In the genomic region with DNA sequence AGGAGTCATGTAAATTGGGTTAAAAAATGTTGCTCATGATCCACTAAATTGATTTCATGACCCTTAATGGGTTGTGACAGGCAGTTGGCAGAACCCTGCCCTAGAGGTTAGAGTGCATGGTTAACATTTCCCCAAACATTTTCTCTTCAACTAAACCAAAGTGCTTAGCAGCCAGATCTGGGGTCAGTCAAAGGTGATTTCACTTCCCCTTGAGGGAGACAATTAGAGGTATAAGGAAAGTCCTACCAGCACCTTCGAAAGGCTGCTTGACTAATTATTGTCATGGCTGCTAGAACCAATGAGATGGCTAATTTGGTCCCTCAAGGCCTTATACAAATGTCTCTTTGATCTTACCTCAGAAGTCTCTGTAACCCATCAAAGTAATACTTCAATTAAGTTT, we compare ENCODE assay signal across 12 cellular contexts. TPM values are rescaled to one million over a fixed set of nuclear protein-coding genes. Genes with fewer than 3 reads are reported as not detected.
A peak's percentile ranks its signal among the peaks of the same experiment; 100 is the strongest.
DNase-seq lines count a peak whose midpoint lies in the region; ATAC-seq and TF ChIP-seq lines count a peak whose summit lies in the region.
"Had no signal": no experiment of that assay in that cellular context is flagged by ENCODE, and none has a peak within 500 bp of the region (broad histone marks: within the 10 kb centered on the region; RNA-seq: fewer than 3 reads in every experiment).

No MANE protein-coding gene starts in this region.

- ATAC-seq in GM19397 (IDR thresholded peaks at IDR 0.05; ENCODE audit: unreplicated experiment) (peak; percentile 85), HG02852 (IDR thresholded peaks at IDR 0.05; ENCODE audit: unreplicated experiment) (peak; percentile 88), HG03558 (IDR thresholded peaks at IDR 0.05; ENCODE audit: extremely low read depth, unreplicated experiment) (peak; percentile 84), SK-N-SH treated with all-trans-retinoic acid at 6 μM for 48 hours (no peak)
- ATAC-seq in activated T-helper 17 cell treated with anti-CD3 and anti-CD28 coated beads, Interleukin-2, amount 50 U/mL, for 72 hours (replicated peaks) = no peak

- H3K4me3 ChIP-seq in GM12864 (ENCODE audit: low read depth, low read length) = no peak overlapping the region

- peaks cover 3% of the 10 kb centered on the region for H3K27me3 Mint-ChIP-seq in activated T-helper 17 cell treated with anti-CD3 and anti-CD28 coated beads, Interleukin-2, amount 50 U/mL, for 72 hours

- no peaks in the 10 kb centered on the region for H3K36me3 Mint-ChIP-seq in activated T-helper 17 cell treated with anti-CD3 and anti-CD28 coated beads, Interleukin-2, amount 50 U/mL, for 72 hours (ENCODE audit: low read depth)

- no peak overlapping the region for H3K4me3 Mint-ChIP-seq in activated T-helper 17 cell treated with anti-CD3 and anti-CD28 coated beads, Interleukin-2, amount 50 U/mL, for 72 hours
- H3K4me3 Mint-ChIP-seq: activated CD4-positive, alpha-beta T cell treated with anti-CD3 and anti-CD28 coated beads, Interleukin-2, amount 10 ng/mL, durations not matched to agents 7 days and 5 days had no signal

- DNase-seq in GM12864 (ENCODE audit: low read depth) = peak; percentile 62
- no peak for DNase-seq in middle frontal gyrus (ENCODE audit: extremely low spot score, low spot score)
- DNase-seq in NCI-H2196 treated with DMSO at 0.1 percent for 48 hours (lab: John Stamatoyannopoulos, UW; ENCODE audit: unreplicated experiment) = no peak
- DNase-seq: ACHN; activated CD4-positive, alpha-beta T cell treated with anti-CD3 and anti-CD28 coated beads, Interleukin-2, amount 10 ng/mL, durations not matched to agents 7 days and 5 days; NCI-H1694; substantia nigra had no signal

- H3K4me1 Mint-ChIP-seq in activated T-helper 17 cell treated with anti-CD3 and anti-CD28 coated beads, Interleukin-2, amount 50 U/mL, for 72 hours = no peaks in the 10 kb centered on the region
- H3K4me1 Mint-ChIP-seq: activated CD4-positive, alpha-beta T cell treated with anti-CD3 and anti-CD28 coated beads, Interleukin-2, amount 10 ng/mL, durations not matched to agents 7 days and 5 days had no signal

- no peak for TF ChIP-seq CTCF in GM12864 (IDR thresholded peaks at IDR 0.05; ENCODE audit: low read depth, low read length, missing control alignments)

- H3K27ac Mint-ChIP-seq in activated T-helper 17 cell treated with anti-CD3 and anti-CD28 coated beads, Interleukin-2, amount 50 U/mL, for 72 hours = no peak overlapping the region
- H3K27ac Mint-ChIP-seq: activated CD4-positive, alpha-beta T cell treated with anti-CD3 and anti-CD28 coated beads, Interleukin-2, amount 10 ng/mL, durations not matched to agents 7 days and 5 days had no signal

- H3K9me3 Mint-ChIP-seq in activated T-helper 17 cell treated with anti-CD3 and anti-CD28 coated beads, Interleukin-2, amount 50 U/mL, for 72 hours = no peaks in the 10 kb centered on the region
- H3K9me3 Mint-ChIP-seq: activated CD4-positive, alpha-beta T cell treated with anti-CD3 and anti-CD28 coated beads, Interleukin-2, amount 10 ng/mL, durations not matched to agents 7 days and 5 days had no signal

TF ChIP-seq in SK-N-SH treated with all-trans-retinoic acid at 6 μM for 48 hours, 23 proteins besides CTCF, POLR2A, EP300 and RAD21:
- TF ChIP-seq RARB (CRISPR knock-in tag; IDR thresholded peaks at IDR 0.05) (no peak), TOX (CRISPR knock-in tag; IDR thresholded peaks at IDR 0.05; ENCODE audit: borderline replicate concordance) (no peak), ZC3H10 (CRISPR knock-in tag; IDR thresholded peaks at IDR 0.05) (no peak), ZNF565 (CRISPR knock-in tag; conservative IDR thresholded peaks at IDR 0.05; ENCODE audit: low read depth) (no peak), ARNTL (CRISPR knock-in tag; IDR thresholded peaks at IDR 0.05; ENCODE audit: borderline replicate concordance, low read depth) (no peak), TCF4 (CRISPR knock-in tag; IDR thresholded peaks at IDR 0.05; ENCODE audit: borderline replicate concordance) (no peak), CSDC2 (CRISPR knock-in tag; IDR thresholded peaks at IDR 0.05) (no peak), ZFP30 (CRISPR knock-in tag; IDR thresholded peaks at IDR 0.05) (no peak), GLIS3 (CRISPR knock-in tag; IDR thresholded peaks at IDR 0.05) (no peak), PPARA (CRISPR knock-in tag; IDR thresholded peaks at IDR 0.05; ENCODE audit: borderline replicate concordance) (no peak), ZFP3 (CRISPR knock-in tag; IDR thresholded peaks at IDR 0.05) (no peak), ISL1 (CRISPR knock-in tag; IDR thresholded peaks at IDR 0.05) (no peak), BACH2 (CRISPR knock-in tag; IDR thresholded peaks at IDR 0.05; ENCODE audit: borderline replicate concordance) (no peak), ESRRG (CRISPR knock-in tag; IDR thresholded peaks at IDR 0.05) (no peak), OSR1 (CRISPR knock-in tag; IDR thresholded peaks at IDR 0.05) (no peak)
- TF ChIP-seq, protein P1, sequence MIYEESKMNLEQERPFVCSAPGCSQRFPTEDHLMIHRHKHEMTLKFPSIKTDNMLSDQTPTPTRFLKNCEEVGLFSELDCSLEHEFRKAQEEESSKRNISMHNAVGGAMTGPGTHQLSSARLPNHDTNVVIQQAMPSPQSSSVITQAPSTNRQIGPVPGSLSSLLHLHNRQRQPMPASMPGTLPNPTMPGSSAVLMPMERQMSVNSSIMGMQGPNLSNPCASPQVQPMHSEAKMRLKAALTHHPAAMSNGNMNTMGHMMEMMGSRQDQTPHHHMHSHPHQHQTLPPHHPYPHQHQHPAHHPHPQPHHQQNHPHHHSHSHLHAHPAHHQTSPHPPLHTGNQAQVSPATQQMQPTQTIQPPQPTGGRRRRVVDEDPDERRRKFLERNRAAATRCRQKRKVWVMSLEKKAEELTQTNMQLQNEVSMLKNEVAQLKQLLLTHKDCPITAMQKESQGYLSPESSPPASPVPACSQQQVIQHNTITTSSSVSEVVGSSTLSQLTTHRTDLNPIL (CRISPR knock-in tag; IDR thresholded peaks at IDR 0.05; ENCODE audit: low read depth) = no peak
- TF ChIP-seq, protein P2, sequence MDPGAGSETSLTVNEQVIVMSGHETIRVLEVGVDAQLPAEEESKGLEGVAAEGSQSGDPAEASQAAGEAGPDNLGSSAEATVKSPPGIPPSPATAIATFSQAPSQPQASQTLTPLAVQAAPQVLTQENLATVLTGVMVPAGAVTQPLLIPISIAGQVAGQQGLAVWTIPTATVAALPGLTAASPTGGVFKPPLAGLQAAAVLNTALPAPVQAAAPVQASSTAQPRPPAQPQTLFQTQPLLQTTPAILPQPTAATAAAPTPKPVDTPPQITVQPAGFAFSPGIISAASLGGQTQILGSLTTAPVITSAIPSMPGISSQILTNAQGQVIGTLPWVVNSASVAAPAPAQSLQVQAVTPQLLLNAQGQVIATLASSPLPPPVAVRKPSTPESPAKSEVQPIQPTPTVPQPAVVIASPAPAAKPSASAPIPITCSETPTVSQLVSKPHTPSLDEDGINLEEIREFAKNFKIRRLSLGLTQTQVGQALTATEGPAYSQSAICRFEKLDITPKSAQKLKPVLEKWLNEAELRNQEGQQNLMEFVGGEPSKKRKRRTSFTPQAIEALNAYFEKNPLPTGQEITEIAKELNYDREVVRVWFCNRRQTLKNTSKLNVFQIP (CRISPR knock-in tag; IDR thresholded peaks at IDR 0.05; ENCODE audit: borderline replicate concordance, low read depth) = no peak
- TF ChIP-seq, protein P3, sequence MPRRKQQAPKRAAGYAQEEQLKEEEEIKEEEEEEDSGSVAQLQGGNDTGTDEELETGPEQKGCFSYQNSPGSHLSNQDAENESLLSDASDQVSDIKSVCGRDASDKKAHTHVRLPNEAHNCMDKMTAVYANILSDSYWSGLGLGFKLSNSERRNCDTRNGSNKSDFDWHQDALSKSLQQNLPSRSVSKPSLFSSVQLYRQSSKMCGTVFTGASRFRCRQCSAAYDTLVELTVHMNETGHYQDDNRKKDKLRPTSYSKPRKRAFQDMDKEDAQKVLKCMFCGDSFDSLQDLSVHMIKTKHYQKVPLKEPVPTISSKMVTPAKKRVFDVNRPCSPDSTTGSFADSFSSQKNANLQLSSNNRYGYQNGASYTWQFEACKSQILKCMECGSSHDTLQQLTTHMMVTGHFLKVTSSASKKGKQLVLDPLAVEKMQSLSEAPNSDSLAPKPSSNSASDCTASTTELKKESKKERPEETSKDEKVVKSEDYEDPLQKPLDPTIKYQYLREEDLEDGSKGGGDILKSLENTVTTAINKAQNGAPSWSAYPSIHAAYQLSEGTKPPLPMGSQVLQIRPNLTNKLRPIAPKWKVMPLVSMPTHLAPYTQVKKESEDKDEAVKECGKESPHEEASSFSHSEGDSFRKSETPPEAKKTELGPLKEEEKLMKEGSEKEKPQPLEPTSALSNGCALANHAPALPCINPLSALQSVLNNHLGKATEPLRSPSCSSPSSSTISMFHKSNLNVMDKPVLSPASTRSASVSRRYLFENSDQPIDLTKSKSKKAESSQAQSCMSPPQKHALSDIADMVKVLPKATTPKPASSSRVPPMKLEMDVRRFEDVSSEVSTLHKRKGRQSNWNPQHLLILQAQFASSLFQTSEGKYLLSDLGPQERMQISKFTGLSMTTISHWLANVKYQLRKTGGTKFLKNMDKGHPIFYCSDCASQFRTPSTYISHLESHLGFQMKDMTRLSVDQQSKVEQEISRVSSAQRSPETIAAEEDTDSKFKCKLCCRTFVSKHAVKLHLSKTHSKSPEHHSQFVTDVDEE (CRISPR knock-in tag; IDR thresholded peaks at IDR 0.05) = no peak

RNA-seq across cellular contexts. Expression of a gene that starts 30.9 kb away (rescaled TPM):
- total RNA-seq in activated T-helper 17 cell treated with anti-CD3 and anti-CD28 coated beads, Interleukin-2, amount 50 U/mL, for 72 hours = 10 to 100 TPM; 15.2 to 46.5 TPM

Comparison
In these comparisons a context has a peak if more than half of its experiments do, and no peak if none do; other contexts are left out.
1. ATAC-seq: peak in GM19397 (single experiment), HG02852 (single experiment) and HG03558 (single experiment); none in activated T-helper 17 cell treated with anti-CD3 and anti-CD28 coated beads, Interleukin-2, amount 50 U/mL, for 72 hours (single experiment) and SK-N-SH treated with all-trans-retinoic acid at 6 μM for 48 hours (single experiment).